Comparison of ENCODE assay signal across 8 cellular contexts in genomic region chr1:10891081-10891480, GRCh38.
"Had no signal": no experiment of that assay in that cellular context is flagged by ENCODE, and none has a peak within 500 bp of the region (broad histone marks: within the 10 kb centered on the region; RNA-seq: fewer than 3 reads in every experiment).

No MANE protein-coding gene starts in this region.

- H3K27ac ChIP-seq: coronary artery, tibial nerve had no signal

- H3K4me3 ChIP-seq: coronary artery, tibial nerve had no signal

- ATAC-seq: left lobe of liver, T-helper 17 cell had no signal

- H3K9me3 ChIP-seq: tibial nerve had no signal

- DNase-seq: activated CD4-positive, alpha-beta T cell treated with anti-CD3 and anti-CD28 coated beads, Interleukin-2, amount 50 U/mL, for 1 hour; activated T-cell treated with anti-CD3 and anti-CD28 coated beads, Interleukin-2, amount 50 U/mL, for 1 hour; central memory CD4-positive, alpha-beta T cell; effector CD4-positive, alpha-beta T cell; T-helper 17 cell had no signal

- H3K36me3 ChIP-seq: tibial nerve had no signal
